ENCODE assay signal across 25 cellular contexts in the genomic region with DNA sequence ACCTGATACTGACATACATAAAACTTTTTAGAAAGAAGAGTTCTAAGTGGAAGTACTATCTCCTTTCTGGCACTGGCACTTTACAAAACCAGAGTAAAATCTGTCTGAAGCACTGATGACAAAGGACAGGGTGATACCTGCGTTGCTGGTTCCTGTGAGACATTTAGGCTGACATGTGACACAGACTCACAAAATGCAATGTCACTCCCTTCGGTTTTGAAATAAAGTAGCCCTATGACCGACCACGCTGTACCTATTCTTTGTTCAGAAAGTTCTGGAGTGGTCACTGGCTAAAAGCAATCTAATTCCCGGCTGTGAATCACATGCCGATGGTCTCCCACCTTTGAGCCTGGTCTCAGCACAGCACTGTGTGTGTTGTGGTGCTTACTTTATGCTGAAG.
"Had no signal": no experiment of that assay in that cellular context is flagged by ENCODE, and none has a peak within 500 bp of the region (broad histone marks: within the 10 kb centered on the region; RNA-seq: fewer than 3 reads in every experiment).

No MANE protein-coding gene starts in this region.

- FAIRE-seq: astrocyte, islet of Langerhans had no signal

- H3K36me3 Mint-ChIP-seq: activated naive CD4-positive, alpha-beta T cell treated with anti-CD3 and anti-CD28 coated beads, Interleukin-2, amount 50 U/mL, for 72 hours had no signal

- DNase-seq: activated CD4-positive, alpha-beta T cell treated with anti-CD3 and anti-CD28 coated beads, Interleukin-2, amount 50 U/mL, for 1 hour; activated CD4-positive, CD25-positive, alpha-beta regulatory T cell treated with anti-CD3 and anti-CD28 coated beads, Interleukin-2, amount 50 U/mL, for 72 hours; activated CD8-positive, alpha-beta T cell treated with anti-CD3 and anti-CD28 coated beads for 36 hours; activated naive CD4-positive, alpha-beta T cell; activated T-cell treated with anti-CD3 and anti-CD28 coated beads, Interleukin-2, amount 50 U/mL, for 48 hours; foreskin keratinocyte; lower lobe of right lung; mesendoderm; mucosa of descending colon; nephron progenitor cell; right lobe of liver; stimulated activated CD4-positive, alpha-beta T cell treated with anti-CD3 and anti-CD28 coated beads, Interleukin-2, amount 100 ng/mL, for 48 hours; T-helper 1 cell; upper lobe of right lung had no signal

- H3K27ac Mint-ChIP-seq: activated CD8-positive, alpha-beta T cell treated with anti-CD3 and anti-CD28 coated beads for 36 hours; dendritic cell treated with granulocyte-macrophage colony-stimulating factor and Interleukin-4, amounts not matched to agents 40 ng/mL and 50 ng/mL, for 4 days; stimulated activated naive CD8-positive, alpha-beta T cell treated with anti-CD3 and anti-CD28 coated beads, Interleukin-15, Interleukin-2, amounts not matched to agents 100 ng/mL and 50 ng/mL, for 24 hours; T-helper 2 cell treated with Interferon-gamma antibody and Interleukin-4, amounts not matched to agents 5 μg/mL and 100 μg/mL, for 36 hours had no signal

- H3K4me3 Mint-ChIP-seq: activated CD8-positive, alpha-beta T cell treated with anti-CD3 and anti-CD28 coated beads for 36 hours; central memory CD8-positive, alpha-beta T cell; dendritic cell treated with granulocyte-macrophage colony-stimulating factor and Interleukin-4, amounts not matched to agents 40 ng/mL and 50 ng/mL, for 4 days; nephron progenitor cell; stimulated activated naive CD8-positive, alpha-beta T cell treated with anti-CD3 and anti-CD28 coated beads, Interleukin-15, Interleukin-2, amounts not matched to agents 100 ng/mL and 50 ng/mL, for 24 hours; T-helper 2 cell treated with Interferon-gamma antibody and Interleukin-4, amounts not matched to agents 5 μg/mL and 100 μg/mL, for 36 hours had no signal

- ATAC-seq: activated CD8-positive, alpha-beta T cell treated with anti-CD3 and anti-CD28 coated beads for 36 hours; activated naive CD4-positive, alpha-beta T cell treated with anti-CD3 and anti-CD28 coated beads, Interleukin-2, amount 50 U/mL, for 72 hours; foreskin keratinocyte; left lung; lower lobe of right lung; mucosa of descending colon; right lobe of liver; upper lobe of right lung had no signal

- H3K9me3 Mint-ChIP-seq: activated CD8-positive, alpha-beta T cell treated with anti-CD3 and anti-CD28 coated beads for 36 hours; activated naive CD4-positive, alpha-beta T cell treated with anti-CD3 and anti-CD28 coated beads, Interleukin-2, amount 50 U/mL, for 72 hours; central memory CD8-positive, alpha-beta T cell; dendritic cell treated with granulocyte-macrophage colony-stimulating factor and Interleukin-4, amounts not matched to agents 40 ng/mL and 50 ng/mL, for 4 days; nephron progenitor cell; stimulated activated naive CD8-positive, alpha-beta T cell treated with anti-CD3 and anti-CD28 coated beads, Interleukin-15, Interleukin-2, amounts not matched to agents 100 ng/mL and 50 ng/mL, for 24 hours; T-helper 2 cell treated with Interferon-gamma antibody and Interleukin-4, amounts not matched to agents 5 μg/mL and 100 μg/mL, for 36 hours had no signal

- H3K4me1 Mint-ChIP-seq: central memory CD8-positive, alpha-beta T cell had no signal

- H3K9me3 ChIP-seq: esophagus muscularis mucosa, left lung, lower lobe of right lung, mucosa of descending colon, neutrophil, right lobe of liver, upper lobe of right lung had no signal

- H3K4me3 ChIP-seq: esophagus muscularis mucosa, left lung, lower lobe of right lung, mucosa of descending colon, right lobe of liver, upper lobe of right lung had no signal

- H3K27me3 ChIP-seq: esophagus muscularis mucosa, foreskin keratinocyte, left lung, neutrophil, right lobe of liver, upper lobe of right lung had no signal

- H3K4me1 ChIP-seq: foreskin keratinocyte, left lung, lower lobe of right lung, right lobe of liver, upper lobe of right lung had no signal

- H3K27ac ChIP-seq: foreskin keratinocyte, left lung, lower lobe of right lung, neutrophil, right lobe of liver, upper lobe of right lung, VCaP had no signal

- H3K27me3 Mint-ChIP-seq: activated CD8-positive, alpha-beta T cell treated with anti-CD3 and anti-CD28 coated beads for 36 hours; central memory CD8-positive, alpha-beta T cell; dendritic cell treated with granulocyte-macrophage colony-stimulating factor and Interleukin-4, amounts not matched to agents 40 ng/mL and 50 ng/mL, for 4 days; stimulated activated naive CD8-positive, alpha-beta T cell treated with anti-CD3 and anti-CD28 coated beads, Interleukin-15, Interleukin-2, amounts not matched to agents 100 ng/mL and 50 ng/mL, for 24 hours had no signal
